Comparison of ENCODE assay signal across 10 cellular contexts in the genomic region with DNA sequence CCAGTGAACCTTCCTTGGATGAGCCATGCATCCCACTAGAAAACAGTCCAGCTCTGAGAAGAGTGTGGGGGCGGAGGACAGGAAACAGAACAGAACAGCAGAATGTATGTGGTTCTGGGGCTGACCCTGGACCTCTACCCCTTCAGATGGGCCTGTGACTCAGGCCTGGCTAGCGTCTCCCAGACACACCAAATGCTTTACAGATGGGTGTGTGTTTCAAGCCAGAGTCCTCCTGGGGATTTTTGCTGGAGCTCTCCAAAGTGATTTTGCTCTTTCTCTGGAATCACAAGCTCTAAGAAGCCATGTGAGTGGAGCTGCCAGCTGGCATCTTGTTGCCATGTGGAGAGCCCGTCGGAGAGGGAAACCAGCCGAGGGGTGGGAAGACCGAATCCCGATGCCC. TPM values are rescaled to one million over a fixed set of nuclear protein-coding genes. Genes with fewer than 3 reads are reported as not detected.
DNase-seq lines count a peak whose midpoint lies in the region; ATAC-seq and TF ChIP-seq lines count a peak whose summit lies in the region.
"Had no signal": no experiment of that assay in that cellular context is flagged by ENCODE, and none has a peak within 500 bp of the region (broad histone marks: within the 10 kb centered on the region; RNA-seq: fewer than 3 reads in every experiment).

No MANE protein-coding gene starts in this region.

- WGBS in SK-N-SH (ENCODE audit: low lambda C conversion rate): 50% methylated on average over 6 of the region's 7 CpGs
- 7 to 16% (median 14%) methylated on average over 7 of the region's 7 CpGs for WGBS in ovary, 3 donors

- H3K9ac ChIP-seq in BLaER1 treated with 17β-estradiol and CSF1 and Interleukin-3, amounts not matched to agents 10 nM and 100 nM: 0 out of 22 replicates have a peak overlapping the region, but pooled peaks of 2 of the 11 experiments have one; percentile 7 to 9
- H3K9ac ChIP-seq in SK-N-SH: no peak overlapping the region

- POLR2A ChIA-PET in SK-N-SH (lab: Yijun Ruan, JAX) (interaction anchor here (0.6 to 1.7 kb wide), 5 partner anchors 12 to 108 kb away, joined by 3 to 7 read pairs (median 3); partner anchors contain the start of genes AGBL2, KBTBD4 and NDUFS3), HEK293T (lab: Yijun Ruan, JAX) (interaction anchor here (1.0 kb wide), 1 partner anchor 12 kb away, joined by 3 read pairs; no protein-coding TSS in a partner anchor), PC-9 (lab: Charles Lee; ENCODE audit: unreplicated experiment) (no interaction called here)

- no peaks in the 10 kb centered on the region for H3K27me3 ChIP-seq in BLaER1 treated with 17β-estradiol and CSF1 and Interleukin-3, amounts not matched to agents 10 nM and 100 nM
- no peaks in the 10 kb centered on the region for H3K27me3 ChIP-seq in SK-N-SH (ENCODE audit: insufficient read depth)
- H3K27me3 ChIP-seq in ovary: no peaks in the 10 kb centered on the region
- H3K27me3 ChIP-seq in PC-9 (ENCODE audit: insufficient read depth, low read depth): no peaks in the 10 kb centered on the region
- H3K27me3 ChIP-seq: stomach had no signal

- no peaks in the 10 kb centered on the region for H3K9me2 ChIP-seq in SK-N-SH
- H3K9me2 ChIP-seq in PC-9 (ENCODE audit: insufficient read depth): no peaks in the 10 kb centered on the region

- DNase-seq in SK-N-SH (no peak), foreskin fibroblast (peak; percentile 97 to 99), ovary (peak in 3 of 5 donors; percentile 43 to 63 (median 53)), HEK293T (ENCODE audit: extremely low spot score) (no peak), PC-9 (no peak)
- no peak for DNase-seq in activated naive CD4-positive, alpha-beta T cell (lab: John Stamatoyannopoulos, UW)
- DNase-seq in stimulated activated naive CD8-positive, alpha-beta T cell treated with anti-CD3 and anti-CD28 coated beads, Interleukin-15, Interleukin-2, amounts not matched to agents 100 U/mL and 50 U/mL, for 24 hours: no peak
- DNase-seq: stimulated activated CD4-positive, alpha-beta T cell treated with anti-CD3 and anti-CD28 coated beads, Interleukin-12 subunit alpha, Interleukin-12 subunit beta, amount 100 ng/mL, for 4 hours; stomach had no signal

- TF ChIP-seq EP300 in SK-N-SH (IDR thresholded peaks at IDR 0.05; ENCODE audit: borderline replicate concordance in 1 of 2, low read depth in 1 of 2, low read length in 1 of 2) (peak in 1 of 2 experiments; percentile 53; a peak in 1 of 4 replicates), ovary (IDR thresholded peaks at IDR 0.05) (no peak)

- no peaks in the 10 kb centered on the region for H3K9me3 ChIP-seq in BLaER1 treated with 17β-estradiol and CSF1 and Interleukin-3, amounts not matched to agents 10 nM and 100 nM (replicated peaks in 1 of 11)
- H3K9me3 ChIP-seq in SK-N-SH (no peaks in the 10 kb centered on the region), ovary (no peaks in the 10 kb centered on the region), PC-9 (ENCODE audit: insufficient read depth, low read depth) (no peaks in the 10 kb centered on the region)
- H3K9me3 ChIP-seq: stomach had no signal

- H4K20me1 ChIP-seq in BLaER1 treated with 17β-estradiol and CSF1 and Interleukin-3, amounts not matched to agents 10 nM and 100 nM: no peaks in the 10 kb centered on the region; a peak in 1 of 22 replicates
- H4K20me1 ChIP-seq in SK-N-SH (ENCODE audit: insufficient read depth): no peaks in the 10 kb centered on the region
- H4K20me1 ChIP-seq in PC-9 (ENCODE audit: insufficient read depth): no peaks in the 10 kb centered on the region

- no peaks in the 10 kb centered on the region for H3K79me2 ChIP-seq in SK-N-SH (ENCODE audit: insufficient read depth)
- H3K79me2 ChIP-seq in PC-9 (ENCODE audit: low read depth): no peaks in the 10 kb centered on the region

- peaks cover 5% of the 10 kb centered on the region for H3F3A ChIP-seq in SK-N-SH (replicated peaks; ENCODE audit: insufficient read depth)
- H3F3A ChIP-seq in PC-9 (ENCODE audit: insufficient read depth, low read depth): no peaks in the 10 kb centered on the region

- no TSS peak for BruUV-seq in PC-9 (replicated peaks; lab: Mats Ljungman, UMichigan)

- TF ChIP-seq CTCF in SK-N-SH (IDR thresholded peaks at IDR 0.05): no peak
- TF ChIP-seq CTCF in foreskin fibroblast (IDR thresholded peaks at IDR 0.05; ENCODE audit: low read depth, low read length): no peak
- no peak for TF ChIP-seq CTCF in ovary (IDR thresholded peaks at IDR 0.05)
- no peak for TF ChIP-seq CTCF in PC-9 (conservative IDR thresholded peaks at IDR 0.05)

- H3K4me3 ChIP-seq in BLaER1 treated with 17β-estradiol and CSF1 and Interleukin-3, amounts not matched to agents 10 nM and 100 nM: no peak overlapping the region
- H3K4me3 ChIP-seq in SK-N-SH (ENCODE audit: low read depth in 2 of 2, low read length in 1 of 2) (no peak overlapping the region), foreskin fibroblast (ENCODE audit: low read depth in 1 of 2, low read length in 2 of 2) (peak overlapping the region in 1 of 2 donors; percentile 3), ovary (no peak overlapping the region), PC-9 (no peak overlapping the region)
- H3K4me3 ChIP-seq: stomach had no signal

- no peak overlapping the region for H3K27ac ChIP-seq in BLaER1 treated with 17β-estradiol and CSF1 and Interleukin-3, amounts not matched to agents 10 nM and 100 nM
- H3K27ac ChIP-seq in SK-N-SH (ENCODE audit: low read depth in 2 of 2, low read length in 1 of 2) (peak overlapping the region; percentile 41 to 68; a peak in 3 of 4 replicates), ovary (no peak overlapping the region), PC-9 (no peak overlapping the region)
- H3K27ac ChIP-seq: stomach had no signal

- peaks cover 29 to 38% (median 36%) of the 10 kb centered on the region in 10 experiments for H3K4me1 ChIP-seq in BLaER1 treated with 17β-estradiol and CSF1 and Interleukin-3, amounts not matched to agents 10 nM and 100 nM
- H3K4me1 ChIP-seq in SK-N-SH (ENCODE audit: control insufficient read depth in 1 of 2, insufficient read depth in 2 of 2, low read depth in 1 of 2, low read length in 1 of 2) (peaks cover 10 to 20% of the 10 kb centered on the region in 2 experiments; a peak in 1 of 4 replicates), ovary (ENCODE audit: insufficient read depth) (no peaks in the 10 kb centered on the region), PC-9 (replicated peaks; ENCODE audit: insufficient read depth) (no peaks in the 10 kb centered on the region)

- H3K36me3 ChIP-seq in BLaER1 treated with 17β-estradiol and CSF1 and Interleukin-3, amounts not matched to agents 10 nM and 100 nM: peaks cover 0 to 16% (median 7%) of the 10 kb centered on the region in 11 experiments; a peak in 5 of 22 replicates
- no peaks in the 10 kb centered on the region for H3K36me3 ChIP-seq in SK-N-SH (replicated peaks in 1 of 2; ENCODE audit: control insufficient read depth in 1 of 2, insufficient read depth in 2 of 2, low read length in 1 of 2)
- H3K36me3 ChIP-seq in ovary: no peaks in the 10 kb centered on the region
- no peaks in the 10 kb centered on the region for H3K36me3 ChIP-seq in PC-9 (ENCODE audit: low read depth)

- ATAC-seq in stimulated activated naive CD8-positive, alpha-beta T cell treated with anti-CD3 and anti-CD28 coated beads, Interleukin-15, Interleukin-2, amounts not matched to agents 100 U/mL and 50 U/mL, for 24 hours: no peak

- H3K4me2 ChIP-seq in BLaER1 treated with 17β-estradiol and CSF1 and Interleukin-3, amounts not matched to agents 10 nM and 100 nM: peak overlapping the region; percentile 29 to 63 (median 41); a peak in 21 of 22 replicates
- H3K4me2 ChIP-seq in SK-N-SH: peak overlapping the region; percentile 13; the same call in 1 of the 2 replicates
- no peak overlapping the region for H3K4me2 ChIP-seq in PC-9

- no peak for TF ChIP-seq RAD21 in SK-N-SH (IDR thresholded peaks at IDR 0.05; ENCODE audit: low read length)

- intact Hi-C loops in ovary (cut with DNase I) (no loop called here), PC-9 (cut with micrococcal nuclease; ENCODE audit: unreplicated experiment) (no loop called here)

- no peak for TF ChIP-seq POLR2A in ovary (IDR thresholded peaks at IDR 0.05)

- CTCF ChIA-PET in SK-N-SH (lab: Yijun Ruan, JAX): interaction anchor here (1.4 to 2.6 kb wide), 5 partner anchors 9 to 233 kb away, joined by 3 to 18 read pairs (median 4); partner anchors contain the start of genes C1QTNF4 and CELF1
- CTCF ChIA-PET in HEK293T (lab: Yijun Ruan, JAX): no interaction called here
- CTCF ChIA-PET in PC-9 (lab: Charles Lee): interaction anchor here (0.5 kb wide), 1 partner anchor 66 kb away, joined by 3 read pairs; no protein-coding TSS in a partner anchor

- H2AFZ ChIP-seq in SK-N-SH (ENCODE audit: low read depth): no peak overlapping the region
- H2AFZ ChIP-seq in PC-9: no peak overlapping the region

TF ChIP-seq in SK-N-SH, 30 proteins besides CTCF, POLR2A, EP300 and RAD21 (continues in another document):
- TF ChIP-seq TCF12 (IDR thresholded peaks at IDR 0.05): peak; percentile 81

TF ChIP-seq in HEK293T, 16 proteins besides CTCF, POLR2A, EP300 and RAD21 (continues in another document):
- TF ChIP-seq SP1 (IDR thresholded peaks at IDR 0.05) (no peak), FOXA1 (IDR thresholded peaks at IDR 0.05) (no peak)

RNA-seq across cellular contexts. Expression of gene C1QTNF4, which starts 13.2 kb away (rescaled TPM):
- polyA plus RNA-seq in SK-N-SH (2012; rRNA removed) (0.06 and 0.08 TPM in 2 replicates), ovary (10 to 100 TPM in 1 of 2 donors, not detected in 1; 22.2 TPM)
- polyA plus RNA-seq in SK-N-SH (2012; cell fraction: cytosol; rRNA removed): 0.05 and 0.13 TPM in 2 replicates
- 0.26 and 0.53 TPM in 2 replicates for polyA plus RNA-seq in SK-N-SH (2012; cell fraction: nucleus; rRNA removed)
- total RNA-seq in ovary (10 to 100 TPM in 6 of 7 donors, 1 to 10 TPM in 1; 9.1 to 29.6 (median 14.8) TPM), PC-9 (2021) (0.22 and 0.63 TPM in 2 replicates)

RNA-seq across cellular contexts. Expression of gene FAM180B, which starts 20.9 kb away (rescaled TPM):
- not detected in 2 replicates for polyA plus RNA-seq in SK-N-SH (2012; rRNA removed)
- polyA plus RNA-seq in SK-N-SH (2012; cell fraction: cytosol; rRNA removed): not detected in 2 replicates
- polyA plus RNA-seq in SK-N-SH (2012; cell fraction: nucleus; rRNA removed): 0.22 and 0.30 TPM in 2 replicates
- total RNA-seq in ovary: not detected
- under 1 TPM in 1 of 2 donors, not detected in 1; 0.62 TPM for polyA plus RNA-seq in ovary
- not detected in 2 replicates for total RNA-seq in PC-9 (2021)
- polyA plus RNA-seq: stomach had no signal

RNA-seq across cellular contexts. Expression of gene NDUFS3, which starts 28.5 kb away (rescaled TPM):
- 150 and 163 TPM in 2 replicates for polyA plus RNA-seq in SK-N-SH (2012; rRNA removed)
- polyA plus RNA-seq in SK-N-SH (2012; cell fraction: cytosol; rRNA removed): 143 and 146 TPM in 2 replicates
- polyA plus RNA-seq in SK-N-SH (2012; cell fraction: nucleus; rRNA removed): 184 and 200 TPM in 2 replicates
- 10 to 100 TPM; 40.8 to 73.2 (median 60.2) TPM for total RNA-seq in ovary
- 10 to 100 TPM; 61.4 to 76.9 TPM for polyA plus RNA-seq in ovary
- 119 and 140 TPM in 2 replicates for total RNA-seq in PC-9 (2021)

RNA-seq across cellular contexts. Expression of gene KBTBD4, which starts 28.6 kb away (rescaled TPM):
- polyA plus RNA-seq in SK-N-SH (2012; rRNA removed) (16.8 and 24.6 TPM in 2 replicates), ovary (10 to 100 TPM; 19.3 to 23.5 TPM)
- 12.0 and 18.8 TPM in 2 replicates for polyA plus RNA-seq in SK-N-SH (2012; cell fraction: cytosol; rRNA removed)
- 12.1 and 17.0 TPM in 2 replicates for polyA plus RNA-seq in SK-N-SH (2012; cell fraction: nucleus; rRNA removed)
- total RNA-seq in ovary (10 to 100 TPM; 14.4 to 21.6 (median 17.9) TPM), PC-9 (2021) (20.2 and 20.3 TPM in 2 replicates)

RNA-seq across cellular contexts. Expression of gene MTCH2, which starts 35.0 kb away (rescaled TPM):
- polyA plus RNA-seq in SK-N-SH (2012; rRNA removed) (115 and 132 TPM in 2 replicates), ovary (10 to 100 TPM; 20.4 to 51.2 TPM)
- polyA plus RNA-seq in SK-N-SH (2012; cell fraction: cytosol; rRNA removed): 142 and 162 TPM in 2 replicates
- 49.0 and 59.3 TPM in 2 replicates for polyA plus RNA-seq in SK-N-SH (2012; cell fraction: nucleus; rRNA removed)
- total RNA-seq in ovary (10 to 100 TPM; 13.0 to 44.1 (median 38.8) TPM), PC-9 (2021) (147 and 167 TPM in 2 replicates)

Comparison
In these comparisons a context has a peak if more than half of its experiments do, and no peak if none do; other contexts are left out.
1. H3K27ac ChIP-seq: peak in SK-N-SH (2 of 2); none in BLaER1 treated with 17β-estradiol and CSF1 and Interleukin-3, amounts not matched to agents 10 nM and 100 nM (0 of 11), ovary (0 of 2) and PC-9 (single experiment).
2. DNase-seq: peak in foreskin fibroblast (2 of 2) and ovary (3 of 5); none in SK-N-SH (single experiment), HEK293T (single experiment), PC-9 (0 of 2), activated naive CD4-positive, alpha-beta T cell (0 of 4) and stimulated activated naive CD8-positive, alpha-beta T cell treated with anti-CD3 and anti-CD28 coated beads, Interleukin-15, Interleukin-2, amounts not matched to agents 100 U/mL and 50 U/mL, for 24 hours (single experiment).